18 cellular contexts compared by ENCODE assay signal in the genomic region with DNA sequence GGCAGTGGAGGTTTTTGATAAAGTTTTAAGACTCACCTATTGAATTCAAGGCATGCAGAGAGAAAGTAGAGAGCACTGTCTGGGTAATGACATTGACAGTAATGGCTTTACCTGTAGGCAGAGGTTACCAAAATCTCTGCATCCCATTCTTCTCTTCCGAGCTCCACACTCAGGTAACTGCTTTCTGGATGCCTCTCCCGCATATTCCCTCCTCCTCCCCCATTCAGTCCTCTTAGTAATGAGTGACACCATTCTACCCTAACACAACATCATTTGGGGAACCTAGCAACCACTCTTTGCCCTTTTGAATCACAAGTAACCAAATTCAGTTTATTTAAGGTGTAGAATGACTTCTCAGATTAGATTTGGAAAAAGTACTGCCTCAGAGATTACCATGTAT. TPM values are rescaled to one million over a fixed set of nuclear protein-coding genes. Genes with fewer than 3 reads are reported as not detected.
A peak's percentile ranks its signal among the peaks of the same experiment; 100 is the strongest.
DNase-seq lines count a peak whose midpoint lies in the region; ATAC-seq and TF ChIP-seq lines count a peak whose summit lies in the region.
"Had no signal": no experiment of that assay in that cellular context is flagged by ENCODE, and none has a peak within 500 bp of the region (broad histone marks: within the 10 kb centered on the region; RNA-seq: fewer than 3 reads in every experiment).

No MANE protein-coding gene starts in this region.

- no peaks in the 10 kb centered on the region for H4K20me1 ChIP-seq in H9 (ENCODE audit: control insufficient read depth, insufficient read depth, insufficient read length)
- H4K20me1 ChIP-seq in neural progenitor cell (ENCODE audit: low read depth), result peaks cover 64% of the 10 kb centered on the region

- intact Hi-C loops in left ventricle myocardium inferior (cut with micrococcal nuclease) (no loop called here), left cardiac atrium (cut with DNase I) (no loop called here), psoas muscle (cut with DNase I) (loop anchor here in 1 of 2 donors (5.0 kb wide), 1 partner anchor 46 kb away; no protein-coding TSS in a partner anchor)

- H3K27ac Mint-ChIP-seq in H9 (peak overlapping the region in 2 of 3 experiments; percentile 19 to 30; a peak in 2 of 7 replicates), chondrocyte (ENCODE audit: unreplicated experiment) (peak overlapping the region; percentile 34), neural progenitor cell (no peak overlapping the region)
- H3K27ac Mint-ChIP-seq: CD8-positive, alpha-beta T cell had no signal

- no peak overlapping the region for H3K4me2 ChIP-seq in H9 (ENCODE audit: insufficient read depth, insufficient read length, low read length)
- H3K4me2 ChIP-seq in neural progenitor cell, result no peak overlapping the region

- H3K18ac ChIP-seq in H9 (ENCODE audit: insufficient read length, low read depth, low read length), result no peak overlapping the region

- H4K8ac ChIP-seq in H9 (replicated peaks; ENCODE audit: insufficient read length, low read depth, low read length), result no peak overlapping the region

- no peak overlapping the region for H2AK5ac ChIP-seq in H9 (ENCODE audit: insufficient read length, low read length)

- peaks cover 17 to 29% (median 19%) of the 10 kb centered on the region in 3 experiments for H3K36me3 Mint-ChIP-seq in H9 (ENCODE audit: insufficient read depth in 1 of 3, low read depth in 3 of 3)
- H3K36me3 Mint-ChIP-seq in chondrocyte (ENCODE audit: low read depth), result peaks cover 10% of the 10 kb centered on the region
- peaks cover 52% of the 10 kb centered on the region for H3K36me3 Mint-ChIP-seq in neural progenitor cell

- WGBS in H9 (ENCODE audit: extremely low coverage, insufficient read length, low lambda C conversion rate), result no CpG with 5 or more reads among the region's 2 CpGs
- 35 to 45% (median 41%) methylated on average over 2 of the region's 2 CpGs for WGBS in psoas muscle, 3 donors

- H2BK12ac ChIP-seq in H9 (ENCODE audit: insufficient read length, low read depth, low read length), result no peak overlapping the region

- H3K27ac ChIP-seq in left ventricle myocardium inferior (replicated peaks), result peak overlapping the region; percentile 66
- no peak overlapping the region for H3K27ac ChIP-seq in H9 (ENCODE audit: insufficient read length, low read depth, low read length)
- H3K27ac ChIP-seq in psoas muscle, result peak overlapping the region; percentile 31
- no peak overlapping the region for H3K27ac ChIP-seq in neural progenitor cell
- H3K27ac ChIP-seq: GM23248, SJCRH30 had no signal

- H3K56ac ChIP-seq in H9 (ENCODE audit: insufficient read length, low read depth, low read length), result no peak overlapping the region

- H2BK5ac ChIP-seq in H9 (ENCODE audit: insufficient read length, low read length), result no peak overlapping the region

- no peak overlapping the region for H3K4me3 Mint-ChIP-seq in H9
- no peak overlapping the region for H3K4me3 Mint-ChIP-seq in chondrocyte (ENCODE audit: unreplicated experiment)
- no peak overlapping the region for H3K4me3 Mint-ChIP-seq in neural progenitor cell
- H3K4me3 Mint-ChIP-seq: CD8-positive, alpha-beta T cell had no signal

- no peaks in the 10 kb centered on the region for H3F3A ChIP-seq in neural progenitor cell (ENCODE audit: low read depth)

- H3K14ac ChIP-seq in H9 (ENCODE audit: insufficient read depth, low read length), result no peak overlapping the region

- ATAC-seq in left cardiac atrium (no peak), psoas muscle (peak in 1 of 4 donors; percentile 33)
- ATAC-seq: CD8-positive, alpha-beta T cell had no signal

- H3T11ph ChIP-seq in H9 (ENCODE audit: low read length), result no peak overlapping the region

- no peak overlapping the region for H3K4ac ChIP-seq in H9 (ENCODE audit: low read depth, low read length)

- H3K27me3 ChIP-seq in left ventricle myocardium inferior (ENCODE audit: low read depth) (no peaks in the 10 kb centered on the region), H9 (ENCODE audit: insufficient read depth, low read length) (no peaks in the 10 kb centered on the region), psoas muscle (ENCODE audit: insufficient read depth in 3 of 3, low read length in 2 of 3) (no peaks in the 10 kb centered on the region), neural progenitor cell (no peaks in the 10 kb centered on the region)
- H3K27me3 ChIP-seq: SJCRH30 had no signal

- H3K27me3 Mint-ChIP-seq in H9 (ENCODE audit: low read depth), result no peaks in the 10 kb centered on the region
- no peaks in the 10 kb centered on the region for H3K27me3 Mint-ChIP-seq in chondrocyte (ENCODE audit: low read depth)
- H3K27me3 Mint-ChIP-seq in neural progenitor cell (ENCODE audit: insufficient read depth, low read depth), result no peaks in the 10 kb centered on the region

- H2AFZ ChIP-seq in H9 (ENCODE audit: low read length) (no peak overlapping the region), neural progenitor cell (replicated peaks) (no peak overlapping the region)
- H2AFZ ChIP-seq: GM23248 had no signal

- no peak overlapping the region for H4K91ac ChIP-seq in H9 (ENCODE audit: insufficient read length, low read depth, low read length)

- H2BK20ac ChIP-seq in H9 (ENCODE audit: low read depth, low read length, poor library complexity, severe bottlenecking), result no peak overlapping the region

- H3K4me1 Mint-ChIP-seq in H9 (peaks cover 28 to 33% of the 10 kb centered on the region in 2 experiments), chondrocyte (ENCODE audit: low read depth) (peaks cover 49% of the 10 kb centered on the region), neural progenitor cell (no peaks in the 10 kb centered on the region)

- H3K4me1 ChIP-seq in left ventricle myocardium inferior (peaks cover 86% of the 10 kb centered on the region), H9 (ENCODE audit: insufficient read depth, low read length) (no peaks in the 10 kb centered on the region; the same call in 1 of the 2 replicates), psoas muscle (peaks cover 74% of the 10 kb centered on the region), neural progenitor cell (no peaks in the 10 kb centered on the region)
- H3K4me1 ChIP-seq: SJCRH30 had no signal

- H3K23me2 ChIP-seq in H9 (ENCODE audit: insufficient read length, low read depth, low read length, poor library complexity, severe bottlenecking), result no peaks in the 10 kb centered on the region

- H3K9ac ChIP-seq in H9 (ENCODE audit: extremely low read depth, insufficient read length, low read length), result no peak overlapping the region
- H3K9ac ChIP-seq in neural progenitor cell, result no peak overlapping the region
- H3K9ac ChIP-seq: GM23248 had no signal

- H3K79me2 ChIP-seq in H9 (ENCODE audit: insufficient read depth, low read length) (peaks cover 22% of the 10 kb centered on the region; the same call in 1 of the 2 replicates), neural progenitor cell (ENCODE audit: low read depth) (peaks cover 98% of the 10 kb centered on the region)

- H3K23ac ChIP-seq in H9 (ENCODE audit: insufficient read length, low read depth, low read length), result no peak overlapping the region

- no peaks in the 10 kb centered on the region for H3K36me3 ChIP-seq in left ventricle myocardium inferior
- peaks cover 5 to 18% of the 10 kb centered on the region in 2 donors for H3K36me3 ChIP-seq in psoas muscle (ENCODE audit: insufficient read depth in 1 of 2, low read depth in 1 of 2)
- peaks cover 14% of the 10 kb centered on the region for H3K36me3 ChIP-seq in neural progenitor cell

- H3K9me3 Mint-ChIP-seq in H9 (peaks cover 5 to 9% of the 10 kb centered on the region in 2 experiments; a peak in 4 of 5 replicates), chondrocyte (ENCODE audit: low read depth) (no peaks in the 10 kb centered on the region), neural progenitor cell (peaks cover 14% of the 10 kb centered on the region)
- H3K9me3 Mint-ChIP-seq: CD8-positive, alpha-beta T cell had no signal

- H3K79me1 ChIP-seq in H9 (ENCODE audit: insufficient read depth, low read depth, low read length, poor library complexity, severe bottlenecking), result peaks cover 3% of the 10 kb centered on the region

- H3K4me3 ChIP-seq in left ventricle myocardium inferior (no peak overlapping the region), psoas muscle (no peak overlapping the region), neural progenitor cell (no peak overlapping the region)
- H3K4me3 ChIP-seq: GM23248, SJCRH30 had no signal

- H4K5ac ChIP-seq in H9 (ENCODE audit: insufficient read length, low read depth, low read length), result no peak overlapping the region

- DNase-seq in left ventricle myocardium inferior, result no peak
- DNase-seq in left cardiac atrium, result no peak
- DNase-seq in H9, result no peak
- DNase-seq in chondrocyte (ENCODE audit: low spot score), result no peak
- no peak for DNase-seq in psoas muscle
- no peak for DNase-seq in activated effector memory CD4-positive, alpha-beta T cell treated with Interleukin-2 at 50 U/mL for 16 hours
- DNase-seq in neural progenitor cell (ENCODE audit: low spot score), result no peak
- DNase-seq: Calu3; CD8-positive, alpha-beta T cell; DMS153; GM23248; HCEC 1CT; NCI-H1694; NCI-H2081; NCI-H2171 treated with DMSO at 0.1 percent for 48 hours; NCI-H446; NCI-H526; SJCRH30 had no signal

- H3K9me3 ChIP-seq in left ventricle myocardium inferior (replicated peaks) (no peaks in the 10 kb centered on the region), H9 (ENCODE audit: control insufficient read depth, low read depth, low read length) (no peaks in the 10 kb centered on the region), psoas muscle (no peaks in the 10 kb centered on the region), neural progenitor cell (ENCODE audit: low read depth) (peaks cover 3% of the 10 kb centered on the region)

- H2BK120ac ChIP-seq in H9 (ENCODE audit: low read depth, low read length, poor library complexity, severe bottlenecking), result no peak overlapping the region

- no peak for TF ChIP-seq CTCF in left ventricle myocardium inferior (IDR thresholded peaks at IDR 0.05; ENCODE audit: borderline replicate concordance)
- TF ChIP-seq CTCF in H9 (conservative IDR thresholded peaks at IDR 0.05), result no peak
- TF ChIP-seq CTCF in chondrocyte (IDR thresholded peaks at IDR 0.05), result no peak
- no peak for TF ChIP-seq CTCF in psoas muscle (IDR thresholded peaks at IDR 0.05)
- TF ChIP-seq CTCF in neural progenitor cell (IDR thresholded peaks at IDR 0.05), result no peak

- H2BK15ac ChIP-seq in H9 (ENCODE audit: low read depth, low read length), result no peak overlapping the region

RNA-seq across cellular contexts. Expression of a gene that starts 56.5 kb away (rescaled TPM):
- total RNA-seq in left ventricle myocardium inferior (64.6 TPM), left cardiac atrium (10 to 100 TPM; 53.0 to 68.3 TPM), H9 (2021) (73.6 and 76.6 TPM in 2 replicates), chondrocyte (48.6 to 51.2 TPM (median 50.3 TPM) in 3 replicates), psoas muscle (100 to 1,000 TPM in 1 of 4 donors, 10 to 100 TPM in 3; 79.9 to 105 (median 89.3) TPM), neural progenitor cell (ENCODE audit: low replicate concordance) (104 and 108 TPM in 2 replicates)
- 10 to 100 TPM; 21.5 to 60.8 (median 31.7) TPM for polyA plus RNA-seq in psoas muscle

Comparison
In these comparisons a context has a peak if more than half of its experiments do, and no peak if none do; other contexts are left out.
1. H3K27ac ChIP-seq: peak in left ventricle myocardium inferior (single experiment) and psoas muscle (single experiment); none in H9 (single experiment) and neural progenitor cell (single experiment).